3 cellular contexts compared by ENCODE assay signal in the genomic region with DNA sequence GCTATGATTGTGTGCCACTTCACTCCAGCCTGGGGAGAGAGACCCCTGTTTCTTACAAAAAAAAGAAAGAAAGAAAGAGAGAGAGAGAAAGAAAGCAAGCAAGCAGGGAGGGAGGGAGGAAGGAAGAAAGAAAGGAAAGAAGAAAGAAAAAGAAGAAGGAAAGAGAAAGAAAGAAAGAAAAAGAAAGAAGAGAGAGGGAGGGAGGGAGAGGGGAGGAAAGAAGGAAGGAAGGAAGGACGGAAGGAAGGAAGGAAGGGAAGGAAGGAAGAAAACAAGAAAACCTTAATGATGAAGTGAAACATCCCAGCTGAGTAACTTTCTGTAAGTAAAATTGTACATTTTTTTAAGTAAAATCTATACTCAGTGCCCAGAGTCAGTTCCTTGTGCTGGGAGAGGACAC.
TF ChIP-seq lines count a peak whose summit lies in the region.

No MANE protein-coding gene starts in this region.

TF ChIP-seq in A549, 52 proteins besides CTCF, POLR2A, EP300 and RAD21 (continues in another document):
- TF ChIP-seq, protein P1, sequence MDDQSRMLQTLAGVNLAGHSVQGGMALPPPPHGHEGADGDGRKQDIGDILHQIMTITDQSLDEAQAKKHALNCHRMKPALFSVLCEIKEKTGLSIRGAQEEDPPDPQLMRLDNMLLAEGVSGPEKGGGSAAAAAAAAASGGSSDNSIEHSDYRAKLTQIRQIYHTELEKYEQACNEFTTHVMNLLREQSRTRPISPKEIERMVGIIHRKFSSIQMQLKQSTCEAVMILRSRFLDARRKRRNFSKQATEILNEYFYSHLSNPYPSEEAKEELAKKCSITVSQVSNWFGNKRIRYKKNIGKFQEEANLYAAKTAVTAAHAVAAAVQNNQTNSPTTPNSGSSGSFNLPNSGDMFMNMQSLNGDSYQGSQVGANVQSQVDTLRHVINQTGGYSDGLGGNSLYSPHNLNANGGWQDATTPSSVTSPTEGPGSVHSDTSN (IDR thresholded peaks at IDR 0.05), result no peak
- no peak for TF ChIP-seq RFX5 (IDR thresholded peaks at IDR 0.05)
- TF ChIP-seq NFE2L2 (conservative IDR thresholded peaks at IDR 0.05; ENCODE audit: low read length), result no peak
- TF ChIP-seq FOSB (CRISPR knock-in tag; IDR thresholded peaks at IDR 0.05), result no peak
- no peak for TF ChIP-seq TP53 (CRISPR knock-in tag; IDR thresholded peaks at IDR 0.05)
- TF ChIP-seq CBX8 (IDR thresholded peaks at IDR 0.05), result no peak
- TF ChIP-seq, protein P2, sequence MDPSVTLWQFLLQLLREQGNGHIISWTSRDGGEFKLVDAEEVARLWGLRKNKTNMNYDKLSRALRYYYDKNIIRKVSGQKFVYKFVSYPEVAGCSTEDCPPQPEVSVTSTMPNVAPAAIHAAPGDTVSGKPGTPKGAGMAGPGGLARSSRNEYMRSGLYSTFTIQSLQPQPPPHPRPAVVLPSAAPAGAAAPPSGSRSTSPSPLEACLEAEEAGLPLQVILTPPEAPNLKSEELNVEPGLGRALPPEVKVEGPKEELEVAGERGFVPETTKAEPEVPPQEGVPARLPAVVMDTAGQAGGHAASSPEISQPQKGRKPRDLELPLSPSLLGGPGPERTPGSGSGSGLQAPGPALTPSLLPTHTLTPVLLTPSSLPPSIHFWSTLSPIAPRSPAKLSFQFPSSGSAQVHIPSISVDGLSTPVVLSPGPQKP (IDR thresholded peaks at IDR 0.05; ENCODE audit: low read depth, low read length), result no peak
- TF ChIP-seq, protein P3, sequence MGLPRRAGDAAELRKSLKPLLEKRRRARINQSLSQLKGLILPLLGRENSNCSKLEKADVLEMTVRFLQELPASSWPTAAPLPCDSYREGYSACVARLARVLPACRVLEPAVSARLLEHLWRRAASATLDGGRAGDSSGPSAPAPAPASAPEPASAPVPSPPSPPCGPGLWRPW (IDR thresholded peaks at IDR 0.05), result no peak
- TF ChIP-seq JUNB (IDR thresholded peaks at IDR 0.05), result no peak
- TF ChIP-seq MAFK (IDR thresholded peaks at IDR 0.05; ENCODE audit: partially characterized antibody), result no peak
- TF ChIP-seq, protein P4, sequence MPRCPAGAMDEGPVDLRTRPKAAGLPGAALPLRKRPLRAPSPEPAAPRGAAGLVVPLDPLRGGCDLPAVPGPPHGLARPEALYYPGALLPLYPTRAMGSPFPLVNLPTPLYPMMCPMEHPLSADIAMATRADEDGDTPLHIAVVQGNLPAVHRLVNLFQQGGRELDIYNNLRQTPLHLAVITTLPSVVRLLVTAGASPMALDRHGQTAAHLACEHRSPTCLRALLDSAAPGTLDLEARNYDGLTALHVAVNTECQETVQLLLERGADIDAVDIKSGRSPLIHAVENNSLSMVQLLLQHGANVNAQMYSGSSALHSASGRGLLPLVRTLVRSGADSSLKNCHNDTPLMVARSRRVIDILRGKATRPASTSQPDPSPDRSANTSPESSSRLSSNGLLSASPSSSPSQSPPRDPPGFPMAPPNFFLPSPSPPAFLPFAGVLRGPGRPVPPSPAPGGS (IDR thresholded peaks at IDR 0.05), result no peak
- TF ChIP-seq FOXS1 (CRISPR knock-in tag; IDR thresholded peaks at IDR 0.05), result no peak
- no peak for TF ChIP-seq JUN (IDR thresholded peaks at IDR 0.05)
- no peak for TF ChIP-seq HOXB13 (CRISPR knock-in tag; IDR thresholded peaks at IDR 0.05; ENCODE audit: low read depth)

TF ChIP-seq in HEK293, 187 proteins besides CTCF, POLR2A, EP300 and RAD21 (continued from another document):
- TF ChIP-seq ZNF530 (tag by site-specific recombination; IDR thresholded peaks at IDR 0.05; ENCODE audit: low read depth), result no peak
- no peak for TF ChIP-seq TRIM28 (IDR thresholded peaks at IDR 0.05; ENCODE audit: borderline replicate concordance, low read length)
- no peak for TF ChIP-seq ZFP3 (tag by site-specific recombination; IDR thresholded peaks at IDR 0.05; ENCODE audit: low read depth)
- TF ChIP-seq ZNF335 (tag by site-specific recombination; conservative IDR thresholded peaks at IDR 0.05), result no peak
- TF ChIP-seq, protein P5, sequence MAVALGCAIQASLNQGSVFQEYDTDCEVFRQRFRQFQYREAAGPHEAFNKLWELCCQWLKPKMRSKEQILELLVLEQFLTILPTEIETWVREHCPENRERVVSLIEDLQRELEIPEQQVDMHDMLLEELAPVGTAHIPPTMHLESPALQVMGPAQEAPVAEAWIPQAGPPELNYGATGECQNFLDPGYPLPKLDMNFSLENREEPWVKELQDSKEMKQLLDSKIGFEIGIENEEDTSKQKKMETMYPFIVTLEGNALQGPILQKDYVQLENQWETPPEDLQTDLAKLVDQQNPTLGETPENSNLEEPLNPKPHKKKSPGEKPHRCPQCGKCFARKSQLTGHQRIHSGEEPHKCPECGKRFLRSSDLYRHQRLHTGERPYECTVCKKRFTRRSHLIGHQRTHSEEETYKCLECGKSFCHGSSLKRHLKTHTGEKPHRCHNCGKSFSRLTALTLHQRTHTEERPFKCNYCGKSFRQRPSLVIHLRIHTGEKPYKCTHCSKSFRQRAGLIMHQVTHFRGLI (tag by site-specific recombination; IDR thresholded peaks at IDR 0.05), result no peak
- TF ChIP-seq ZNF157 (tag by site-specific recombination; IDR thresholded peaks at IDR 0.05), result no peak
- TF ChIP-seq, protein P6, sequence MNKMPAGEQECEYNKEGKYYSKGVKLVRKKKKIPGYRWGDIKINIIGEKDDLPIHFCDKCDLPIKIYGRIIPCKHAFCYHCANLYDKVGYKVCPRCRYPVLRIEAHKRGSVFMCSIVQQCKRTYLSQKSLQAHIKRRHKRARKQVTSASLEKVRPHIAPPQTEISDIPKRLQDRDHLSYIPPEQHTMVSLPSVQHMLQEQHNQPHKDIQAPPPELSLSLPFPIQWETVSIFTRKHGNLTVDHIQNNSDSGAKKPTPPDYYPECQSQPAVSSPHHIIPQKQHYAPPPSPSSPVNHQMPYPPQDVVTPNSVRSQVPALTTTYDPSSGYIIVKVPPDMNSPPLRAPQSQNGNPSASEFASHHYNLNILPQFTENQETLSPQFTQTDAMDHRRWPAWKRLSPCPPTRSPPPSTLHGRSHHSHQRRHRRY (tag by site-specific recombination; IDR thresholded peaks at IDR 0.05), result no peak
- peak; percentile 80 for TF ChIP-seq ZNF366 (tag by site-specific recombination; conservative IDR thresholded peaks at IDR 0.05)

TF ChIP-seq in K562, 482 proteins besides CTCF, POLR2A, EP300 and RAD21 (continued from another document):
- TF ChIP-seq, protein P7, sequence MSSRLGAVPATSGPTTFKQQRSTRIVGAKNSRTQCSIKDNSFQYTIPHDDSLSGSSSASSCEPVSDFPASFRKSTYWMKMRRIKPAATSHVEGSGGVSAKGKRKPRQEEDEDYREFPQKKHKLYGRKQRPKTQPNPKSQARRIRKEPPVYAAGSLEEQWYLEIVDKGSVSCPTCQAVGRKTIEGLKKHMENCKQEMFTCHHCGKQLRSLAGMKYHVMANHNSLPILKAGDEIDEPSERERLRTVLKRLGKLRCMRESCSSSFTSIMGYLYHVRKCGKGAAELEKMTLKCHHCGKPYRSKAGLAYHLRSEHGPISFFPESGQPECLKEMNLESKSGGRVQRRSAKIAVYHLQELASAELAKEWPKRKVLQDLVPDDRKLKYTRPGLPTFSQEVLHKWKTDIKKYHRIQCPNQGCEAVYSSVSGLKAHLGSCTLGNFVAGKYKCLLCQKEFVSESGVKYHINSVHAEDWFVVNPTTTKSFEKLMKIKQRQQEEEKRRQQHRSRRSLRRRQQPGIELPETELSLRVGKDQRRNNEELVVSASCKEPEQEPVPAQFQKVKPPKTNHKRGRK (tag; IDR thresholded peaks at IDR 0.05), result peak; percentile 72; the same call in 1 of the 2 replicates
